Comparison of ENCODE assay signal across 1 cellular context in the genomic region with DNA sequence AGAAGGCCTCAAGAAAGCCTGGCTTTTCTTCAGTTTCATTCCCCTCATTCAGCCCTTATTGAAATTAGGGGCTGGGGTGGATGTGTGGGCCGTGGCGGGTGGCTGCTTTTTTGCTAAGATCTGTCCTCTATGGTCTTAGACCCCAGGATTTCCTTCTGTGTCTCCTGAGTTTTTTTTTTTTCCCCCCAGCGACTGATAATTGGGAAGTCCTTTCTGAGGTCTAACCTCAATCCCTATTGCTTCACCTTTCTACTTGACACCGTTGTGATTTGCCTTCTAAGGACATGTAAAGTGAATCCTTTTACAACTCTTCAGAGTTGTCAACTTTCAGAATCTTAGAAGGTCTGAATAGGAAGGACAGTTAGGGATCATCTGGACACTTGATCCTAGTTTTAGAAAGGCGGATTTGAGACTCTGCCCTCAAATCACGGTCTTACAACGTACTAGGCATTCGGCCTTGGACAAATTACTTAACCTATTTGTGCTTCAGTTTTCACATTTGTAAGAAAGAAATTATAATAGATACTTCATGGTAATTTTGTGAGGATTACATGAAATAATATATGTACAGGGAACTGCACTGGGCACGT.
TF ChIP-seq lines count a peak whose summit lies in the region.

No MANE protein-coding gene starts in this region.

TF ChIP-seq in K562, 482 proteins besides CTCF, POLR2A, EP300 and RAD21 (continued from another document and continues in another):
- TF ChIP-seq ZNF668 (CRISPR knock-in tag; IDR thresholded peaks at IDR 0.05), result no peak
- TF ChIP-seq ZNF395 (CRISPR knock-in tag; IDR thresholded peaks at IDR 0.05), result no peak
- TF ChIP-seq, protein P1, sequence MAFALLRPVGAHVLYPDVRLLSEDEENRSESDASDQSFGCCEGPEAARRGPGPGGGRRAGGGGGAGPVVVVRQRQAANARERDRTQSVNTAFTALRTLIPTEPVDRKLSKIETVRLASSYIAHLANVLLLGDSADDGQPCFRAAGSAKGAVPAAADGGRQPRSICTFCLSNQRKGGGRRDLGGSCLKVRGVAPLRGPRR (CRISPR knock-in tag; IDR thresholded peaks at IDR 0.05), result 0 out of 2 replicates have a peak, but pooled peaks have one; percentile 35
- no peak for TF ChIP-seq ZSCAN29 (IDR thresholded peaks at IDR 0.05)
- TF ChIP-seq ELF2 (CRISPR knock-in tag; IDR thresholded peaks at IDR 0.05), result no peak
- TF ChIP-seq, protein P2, sequence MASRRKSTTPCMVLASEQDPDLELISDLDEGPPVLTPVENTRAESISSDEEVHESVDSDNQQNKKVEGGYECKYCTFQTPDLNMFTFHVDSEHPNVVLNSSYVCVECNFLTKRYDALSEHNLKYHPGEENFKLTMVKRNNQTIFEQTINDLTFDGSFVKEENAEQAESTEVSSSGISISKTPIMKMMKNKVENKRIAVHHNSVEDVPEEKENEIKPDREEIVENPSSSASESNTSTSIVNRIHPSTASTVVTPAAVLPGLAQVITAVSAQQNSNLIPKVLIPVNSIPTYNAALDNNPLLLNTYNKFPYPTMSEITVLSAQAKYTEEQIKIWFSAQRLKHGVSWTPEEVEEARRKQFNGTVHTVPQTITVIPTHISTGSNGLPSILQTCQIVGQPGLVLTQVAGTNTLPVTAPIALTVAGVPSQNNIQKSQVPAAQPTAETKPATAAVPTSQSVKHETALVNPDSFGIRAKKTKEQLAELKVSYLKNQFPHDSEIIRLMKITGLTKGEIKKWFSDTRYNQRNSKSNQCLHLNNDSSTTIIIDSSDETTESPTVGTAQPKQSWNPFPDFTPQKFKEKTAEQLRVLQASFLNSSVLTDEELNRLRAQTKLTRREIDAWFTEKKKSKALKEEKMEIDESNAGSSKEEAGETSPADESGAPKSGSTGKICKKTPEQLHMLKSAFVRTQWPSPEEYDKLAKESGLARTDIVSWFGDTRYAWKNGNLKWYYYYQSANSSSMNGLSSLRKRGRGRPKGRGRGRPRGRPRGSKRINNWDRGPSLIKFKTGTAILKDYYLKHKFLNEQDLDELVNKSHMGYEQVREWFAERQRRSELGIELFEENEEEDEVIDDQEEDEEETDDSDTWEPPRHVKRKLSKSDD (conservative IDR thresholded peaks at IDR 0.05; ENCODE audit: low read length), result no peak
- TF ChIP-seq SMARCC2 (IDR thresholded peaks at IDR 0.05; ENCODE audit: low read depth), result no peak
- TF ChIP-seq ARNT (IDR thresholded peaks at IDR 0.05), result no peak
- peak; percentile 81 for TF ChIP-seq FOSL1 (tag; conservative IDR thresholded peaks at IDR 0.05)
- TF ChIP-seq, protein P3, sequence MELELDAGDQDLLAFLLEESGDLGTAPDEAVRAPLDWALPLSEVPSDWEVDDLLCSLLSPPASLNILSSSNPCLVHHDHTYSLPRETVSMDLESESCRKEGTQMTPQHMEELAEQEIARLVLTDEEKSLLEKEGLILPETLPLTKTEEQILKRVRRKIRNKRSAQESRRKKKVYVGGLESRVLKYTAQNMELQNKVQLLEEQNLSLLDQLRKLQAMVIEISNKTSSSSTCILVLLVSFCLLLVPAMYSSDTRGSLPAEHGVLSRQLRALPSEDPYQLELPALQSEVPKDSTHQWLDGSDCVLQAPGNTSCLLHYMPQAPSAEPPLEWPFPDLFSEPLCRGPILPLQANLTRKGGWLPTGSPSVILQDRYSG (tag; conservative IDR thresholded peaks at IDR 0.05; ENCODE audit: low read depth), result no peak
- TF ChIP-seq, protein P4, sequence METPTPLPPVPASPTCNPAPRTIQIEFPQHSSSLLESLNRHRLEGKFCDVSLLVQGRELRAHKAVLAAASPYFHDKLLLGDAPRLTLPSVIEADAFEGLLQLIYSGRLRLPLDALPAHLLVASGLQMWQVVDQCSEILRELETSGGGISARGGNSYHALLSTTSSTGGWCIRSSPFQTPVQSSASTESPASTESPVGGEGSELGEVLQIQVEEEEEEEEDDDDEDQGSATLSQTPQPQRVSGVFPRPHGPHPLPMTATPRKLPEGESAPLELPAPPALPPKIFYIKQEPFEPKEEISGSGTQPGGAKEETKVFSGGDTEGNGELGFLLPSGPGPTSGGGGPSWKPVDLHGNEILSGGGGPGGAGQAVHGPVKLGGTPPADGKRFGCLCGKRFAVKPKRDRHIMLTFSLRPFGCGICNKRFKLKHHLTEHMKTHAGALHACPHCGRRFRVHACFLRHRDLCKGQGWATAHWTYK (CRISPR knock-in tag; IDR thresholded peaks at IDR 0.05), result no peak
- TF ChIP-seq ZKSCAN3 (CRISPR knock-in tag; IDR thresholded peaks at IDR 0.05), result peak; percentile 20; the same call in 1 of the 2 replicates
- TF ChIP-seq PHF20 (IDR thresholded peaks at IDR 0.05; ENCODE audit: partially characterized antibody), result peak; percentile 78
- no peak for TF ChIP-seq NR4A1 (CRISPR knock-in tag; IDR thresholded peaks at IDR 0.05)
- no peak for TF ChIP-seq NR4A1 (tag; IDR thresholded peaks at IDR 0.05)
- TF ChIP-seq POLR2B (IDR thresholded peaks at IDR 0.05; ENCODE audit: low read depth, partially characterized antibody), result peak; percentile 7
- peak in 1 of 2 experiments; percentile 88; a peak in 2 of 4 replicates for TF ChIP-seq RCOR1 (IDR thresholded peaks at IDR 0.05; ENCODE audit: borderline replicate concordance in 1 of 2, low read depth in 2 of 2, low read length in 2 of 2)
- no peak for TF ChIP-seq NBN (IDR thresholded peaks at IDR 0.05; ENCODE audit: low read depth)
- no peak for TF ChIP-seq RFX7 (CRISPR knock-in tag; IDR thresholded peaks at IDR 0.05)
- 0 out of 2 replicates have a peak, but pooled peaks have one; percentile 42 for TF ChIP-seq ZNF583 (CRISPR knock-in tag; IDR thresholded peaks at IDR 0.05)
- TF ChIP-seq NR2F6 (CRISPR knock-in tag; IDR thresholded peaks at IDR 0.05), result no peak
- no peak for TF ChIP-seq GTF2F1 (IDR thresholded peaks at IDR 0.05; ENCODE audit: low read depth, low read length)
- TF ChIP-seq, protein P5, sequence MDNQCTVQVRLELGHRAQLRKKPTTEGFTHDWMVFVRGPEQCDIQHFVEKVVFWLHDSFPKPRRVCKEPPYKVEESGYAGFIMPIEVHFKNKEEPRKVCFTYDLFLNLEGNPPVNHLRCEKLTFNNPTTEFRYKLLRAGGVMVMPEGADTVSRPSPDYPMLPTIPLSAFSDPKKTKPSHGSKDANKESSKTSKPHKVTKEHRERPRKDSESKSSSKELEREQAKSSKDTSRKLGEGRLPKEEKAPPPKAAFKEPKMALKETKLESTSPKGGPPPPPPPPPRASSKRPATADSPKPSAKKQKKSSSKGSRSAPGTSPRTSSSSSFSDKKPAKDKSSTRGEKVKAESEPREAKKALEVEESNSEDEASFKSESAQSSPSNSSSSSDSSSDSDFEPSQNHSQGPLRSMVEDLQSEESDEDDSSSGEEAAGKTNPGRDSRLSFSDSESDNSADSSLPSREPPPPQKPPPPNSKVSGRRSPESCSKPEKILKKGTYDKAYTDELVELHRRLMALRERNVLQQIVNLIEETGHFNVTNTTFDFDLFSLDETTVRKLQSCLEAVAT (IDR thresholded peaks at IDR 0.05), result peak in 1 of 2 experiments; percentile 13; a peak in 1 of 4 replicates
- peak; percentile 25; the same call in 1 of the 2 replicates for TF ChIP-seq CBX1 (IDR thresholded peaks at IDR 0.05; ENCODE audit: low read depth)
- TF ChIP-seq SOX6 (IDR thresholded peaks at IDR 0.05), result 0 out of 2 replicates have a peak, but pooled peaks have one; percentile 1
- TF ChIP-seq, protein P6, sequence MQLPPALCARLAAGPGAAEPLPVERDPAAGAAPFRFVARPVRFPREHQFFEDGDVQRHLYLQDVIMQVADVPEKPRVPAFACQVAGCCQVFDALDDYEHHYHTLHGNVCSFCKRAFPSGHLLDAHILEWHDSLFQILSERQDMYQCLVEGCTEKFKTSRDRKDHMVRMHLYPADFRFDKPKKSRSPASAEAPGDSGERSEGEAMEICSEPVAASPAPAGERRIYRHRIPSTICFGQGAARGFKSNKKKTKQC (CRISPR knock-in tag; IDR thresholded peaks at IDR 0.05), result no peak; the same call in 1 of the 2 replicates
- no peak for TF ChIP-seq CTBP1 (IDR thresholded peaks at IDR 0.05; ENCODE audit: borderline replicate concordance)
- no peak for TF ChIP-seq HMGN3 (IDR thresholded peaks at IDR 0.05; ENCODE audit: borderline replicate concordance, extremely low read depth, insufficient read length, low read depth, low read length)
- TF ChIP-seq, protein P7, sequence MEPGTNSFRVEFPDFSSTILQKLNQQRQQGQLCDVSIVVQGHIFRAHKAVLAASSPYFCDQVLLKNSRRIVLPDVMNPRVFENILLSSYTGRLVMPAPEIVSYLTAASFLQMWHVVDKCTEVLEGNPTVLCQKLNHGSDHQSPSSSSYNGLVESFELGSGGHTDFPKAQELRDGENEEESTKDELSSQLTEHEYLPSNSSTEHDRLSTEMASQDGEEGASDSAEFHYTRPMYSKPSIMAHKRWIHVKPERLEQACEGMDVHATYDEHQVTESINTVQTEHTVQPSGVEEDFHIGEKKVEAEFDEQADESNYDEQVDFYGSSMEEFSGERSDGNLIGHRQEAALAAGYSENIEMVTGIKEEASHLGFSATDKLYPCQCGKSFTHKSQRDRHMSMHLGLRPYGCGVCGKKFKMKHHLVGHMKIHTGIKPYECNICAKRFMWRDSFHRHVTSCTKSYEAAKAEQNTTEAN (CRISPR knock-in tag; IDR thresholded peaks at IDR 0.05), result no peak
- TF ChIP-seq SIRT6 (IDR thresholded peaks at IDR 0.05; ENCODE audit: low read depth, low read length), result no peak
- peak; percentile 99 for TF ChIP-seq HDAC2 (IDR thresholded peaks at IDR 0.05)
- TF ChIP-seq RBM25 (IDR thresholded peaks at IDR 0.05; ENCODE audit: low read depth, low read length, severe bottlenecking), result peak; percentile 91
- TF ChIP-seq ZBTB33 (CRISPR knock-in tag; IDR thresholded peaks at IDR 0.05), result 0 out of 2 replicates have a peak, but pooled peaks have one; percentile 6
- TF ChIP-seq NR0B1 (IDR thresholded peaks at IDR 0.05; ENCODE audit: partially characterized antibody), result no peak
- TF ChIP-seq SMARCE1 (IDR thresholded peaks at IDR 0.05), result no peak
- TF ChIP-seq ZNF740 (CRISPR knock-in tag; IDR thresholded peaks at IDR 0.05), result no peak
- no peak for TF ChIP-seq ZNF740 (tag; IDR thresholded peaks at IDR 0.05)
- TF ChIP-seq HNRNPH1 (optimal IDR thresholded peaks at IDR 0.05; ENCODE audit: low read depth, low read length), result no peak
- no peak for TF ChIP-seq RNF2 (IDR thresholded peaks at IDR 0.05)
- TF ChIP-seq MEIS2 (IDR thresholded peaks at IDR 0.05; ENCODE audit: partially characterized antibody), result no peak
- TF ChIP-seq RBM22 (IDR thresholded peaks at IDR 0.05; ENCODE audit: low read depth, low read length, poor library complexity, severe bottlenecking), result no peak
- TF ChIP-seq WHSC1 (IDR thresholded peaks at IDR 0.05; ENCODE audit: low read length), result no peak
- TF ChIP-seq, protein P8, sequence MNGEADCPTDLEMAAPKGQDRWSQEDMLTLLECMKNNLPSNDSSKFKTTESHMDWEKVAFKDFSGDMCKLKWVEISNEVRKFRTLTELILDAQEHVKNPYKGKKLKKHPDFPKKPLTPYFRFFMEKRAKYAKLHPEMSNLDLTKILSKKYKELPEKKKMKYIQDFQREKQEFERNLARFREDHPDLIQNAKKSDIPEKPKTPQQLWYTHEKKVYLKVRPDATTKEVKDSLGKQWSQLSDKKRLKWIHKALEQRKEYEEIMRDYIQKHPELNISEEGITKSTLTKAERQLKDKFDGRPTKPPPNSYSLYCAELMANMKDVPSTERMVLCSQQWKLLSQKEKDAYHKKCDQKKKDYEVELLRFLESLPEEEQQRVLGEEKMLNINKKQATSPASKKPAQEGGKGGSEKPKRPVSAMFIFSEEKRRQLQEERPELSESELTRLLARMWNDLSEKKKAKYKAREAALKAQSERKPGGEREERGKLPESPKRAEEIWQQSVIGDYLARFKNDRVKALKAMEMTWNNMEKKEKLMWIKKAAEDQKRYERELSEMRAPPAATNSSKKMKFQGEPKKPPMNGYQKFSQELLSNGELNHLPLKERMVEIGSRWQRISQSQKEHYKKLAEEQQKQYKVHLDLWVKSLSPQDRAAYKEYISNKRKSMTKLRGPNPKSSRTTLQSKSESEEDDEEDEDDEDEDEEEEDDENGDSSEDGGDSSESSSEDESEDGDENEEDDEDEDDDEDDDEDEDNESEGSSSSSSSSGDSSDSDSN (IDR thresholded peaks at IDR 0.05; ENCODE audit: borderline replicate concordance in 1 of 2, low read depth in 2 of 2, low read length in 2 of 2), result no peak
- peak in 1 of 2 experiments; percentile 44; a peak in 1 of 4 replicates for TF ChIP-seq MCM7 (IDR thresholded peaks at IDR 0.05)
- TF ChIP-seq TAF15 (IDR thresholded peaks at IDR 0.05; ENCODE audit: low read depth, low read length), result no peak
- no peak for TF ChIP-seq CHD2 (IDR thresholded peaks at IDR 0.05; ENCODE audit: low read depth, low read length)
